14 cellular contexts compared by ENCODE assay signal in genomic region chr7:138247081-138247480, GRCh38.
"Had no signal": no experiment of that assay in that cellular context is flagged by ENCODE, and none has a peak within 500 bp of the region (broad histone marks: within the 10 kb centered on the region; RNA-seq: fewer than 3 reads in every experiment).

No MANE protein-coding gene starts in this region.

- H3K9ac ChIP-seq: SK-N-SH had no signal

- H3K9me3 ChIP-seq: ovary had no signal

- ATAC-seq: activated CD8-positive, alpha-beta T cell treated with anti-CD3 and anti-CD28 coated beads, Interleukin-2, amount 10 ng/mL, durations not matched to agents 7 days and 5 days; left colon; natural killer cell treated with Interleukin-12 subunit alpha and Interleukin-12 subunit beta and Interleukin-15 and Interleukin-18, amount 100 ng/mL, for 72 hours had no signal

- H3K4me3 Mint-ChIP-seq: activated CD8-positive, alpha-beta T cell treated with anti-CD3 and anti-CD28 coated beads, Interleukin-2, amount 10 ng/mL, durations not matched to agents 7 days and 5 days; activated naive CD4-positive, alpha-beta T cell treated with anti-CD3 and anti-CD28 coated beads for 36 hours; central memory CD8-positive, alpha-beta T cell; dendritic cell treated with granulocyte-macrophage colony-stimulating factor and Interleukin-4, amounts not matched to agents 40 ng/mL and 50 ng/mL, for 4 days; natural killer cell treated with Interleukin-12 subunit alpha and Interleukin-12 subunit beta and Interleukin-15 and Interleukin-18, amount 100 ng/mL, for 72 hours had no signal

- H3K27me3 ChIP-seq: ovary, tibial nerve had no signal

- H3K27me3 Mint-ChIP-seq: dendritic cell treated with granulocyte-macrophage colony-stimulating factor and Interleukin-4, amounts not matched to agents 40 ng/mL and 50 ng/mL, for 4 days had no signal

- H3K27ac ChIP-seq: ovary, skin epidermis, tibial nerve had no signal

- H3K4me1 ChIP-seq: tibial nerve had no signal

- H3K4me3 ChIP-seq: ovary, skin epidermis, tibial nerve had no signal

- H3K4me2 ChIP-seq: SK-N-SH had no signal

- DNase-seq: activated CD4-positive, alpha-beta T cell treated with anti-CD3 and anti-CD28 coated beads for 48 hours; activated CD8-positive, alpha-beta memory T cell treated with anti-CD3 and anti-CD28 coated beads, Interleukin-2, amount 50 U/mL, for 48 hours; activated CD8-positive, alpha-beta T cell treated with anti-CD3 and anti-CD28 coated beads, Interleukin-2, amount 10 ng/mL, durations not matched to agents 7 days and 5 days; activated naive CD4-positive, alpha-beta T cell treated with anti-CD3 and anti-CD28 coated beads for 36 hours; glutamatergic neuron; left colon; ovary; SK-N-SH; T-helper 1 cell had no signal

- H3K36me3 ChIP-seq: ovary, tibial nerve had no signal

- H3K36me3 Mint-ChIP-seq: natural killer cell treated with Interleukin-12 subunit alpha and Interleukin-12 subunit beta and Interleukin-15 and Interleukin-18, amount 100 ng/mL, for 72 hours had no signal

- H3K27ac Mint-ChIP-seq: activated CD8-positive, alpha-beta T cell treated with anti-CD3 and anti-CD28 coated beads, Interleukin-2, amount 10 ng/mL, durations not matched to agents 7 days and 5 days; activated naive CD4-positive, alpha-beta T cell treated with anti-CD3 and anti-CD28 coated beads for 36 hours; dendritic cell treated with granulocyte-macrophage colony-stimulating factor and Interleukin-4, amounts not matched to agents 40 ng/mL and 50 ng/mL, for 4 days; natural killer cell treated with Interleukin-12 subunit alpha and Interleukin-12 subunit beta and Interleukin-15 and Interleukin-18, amount 100 ng/mL, for 72 hours had no signal

- H3K4me1 Mint-ChIP-seq: central memory CD8-positive, alpha-beta T cell had no signal
